10 cellular contexts compared by ENCODE assay signal in the genomic region with DNA sequence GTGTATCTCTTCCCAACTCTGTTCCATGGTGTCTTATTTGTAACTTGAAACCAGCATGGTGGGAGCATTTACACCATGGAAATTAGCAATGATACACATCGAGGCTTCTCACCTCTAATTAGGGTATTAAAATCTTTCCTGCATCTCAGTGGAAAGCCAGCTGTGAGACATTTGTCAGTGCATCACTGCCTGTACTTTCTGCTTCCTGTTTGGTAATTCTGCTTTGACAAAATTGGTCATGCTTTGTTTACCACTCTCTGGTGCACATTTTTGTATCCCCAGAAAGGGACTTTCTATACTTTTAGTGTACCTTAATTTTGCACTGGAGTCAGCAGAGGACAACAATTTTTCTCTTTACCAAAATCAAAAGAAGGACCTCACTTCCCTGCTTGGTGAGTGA.
DNase-seq lines count a peak whose midpoint lies in the region; ATAC-seq and TF ChIP-seq lines count a peak whose summit lies in the region.
"Had no signal": no experiment of that assay in that cellular context is flagged by ENCODE, and none has a peak within 500 bp of the region (broad histone marks: within the 10 kb centered on the region; RNA-seq: fewer than 3 reads in every experiment).

No MANE protein-coding gene starts in this region.

- H3K4me1 Mint-ChIP-seq in osteocyte (ENCODE audit: unreplicated experiment) (peaks cover 80% of the 10 kb centered on the region), HFFc6 (ENCODE audit: low read depth) (no peaks in the 10 kb centered on the region)

- H3K9me3 Mint-ChIP-seq in osteocyte (ENCODE audit: unreplicated experiment): no peaks in the 10 kb centered on the region
- peaks cover 21% of the 10 kb centered on the region for H3K9me3 Mint-ChIP-seq in HFFc6

- H3K27me3 Mint-ChIP-seq in osteocyte (ENCODE audit: unreplicated experiment) (no peaks in the 10 kb centered on the region), HFFc6 (ENCODE audit: insufficient read depth) (no peaks in the 10 kb centered on the region; the same call in 1 of the 2 replicates)

- H3K27ac Mint-ChIP-seq in osteocyte (ENCODE audit: unreplicated experiment) (peak overlapping the region; percentile 79), HFFc6 (no peak overlapping the region)

- ATAC-seq in GM21786 (IDR thresholded peaks at IDR 0.05; ENCODE audit: unreplicated experiment): peak; percentile 95
- ATAC-seq in HG03354 (IDR thresholded peaks at IDR 0.05; ENCODE audit: poor library complexity, severe bottlenecking, unreplicated experiment): peak; percentile 86

- H3K36me3 Mint-ChIP-seq in osteocyte (ENCODE audit: unreplicated experiment): peaks cover 44% of the 10 kb centered on the region
- no peaks in the 10 kb centered on the region for H3K36me3 Mint-ChIP-seq in HFFc6 (ENCODE audit: low read depth)

- DNase-seq in NCI-H748 (lab: John Stamatoyannopoulos, UW; ENCODE audit: unreplicated experiment): peak; percentile 29
- no peak for DNase-seq in NCI-H748 treated with DMSO at 0.1 percent for 48 hours (lab: John Stamatoyannopoulos, UW)
- DNase-seq in osteocyte (ENCODE audit: extremely low spot score, unreplicated experiment): no peak
- DNase-seq in HFFc6: no peak
- DNase-seq in NCI-H146 treated with DMSO at 0.1 percent for 48 hours (lab: John Stamatoyannopoulos, UW; ENCODE audit: unreplicated experiment): no peak
- DNase-seq in NCI-H146 (lab: John Stamatoyannopoulos, UW): no peak
- DNase-seq: 8988T, NCI-H1092 had no signal

- TF ChIP-seq CTCF in osteocyte (IDR thresholded peaks at IDR 0.05) (no peak), HFFc6 (IDR thresholded peaks at IDR 0.05) (no peak)

- no peak overlapping the region for H3K4me3 Mint-ChIP-seq in osteocyte (ENCODE audit: unreplicated experiment)
- H3K4me3 Mint-ChIP-seq in HFFc6: no peak overlapping the region
